ENCODE assay signal across 13 cellular contexts in genomic region chr22:44848296-44848741, GRCh38.
DNase-seq lines count a peak whose midpoint lies in the region; ATAC-seq and TF ChIP-seq lines count a peak whose summit lies in the region.
"Had no signal": no experiment of that assay in that cellular context is flagged by ENCODE, and none has a peak within 500 bp of the region (broad histone marks: within the 10 kb centered on the region; RNA-seq: fewer than 3 reads in every experiment).

No MANE protein-coding gene starts in this region.

- H3K27ac ChIP-seq in osteoblast (ENCODE audit: low read depth, low read length): no peak overlapping the region
- H3K27ac ChIP-seq: GM23248 had no signal

- no peak overlapping the region for H2AFZ ChIP-seq in osteoblast (ENCODE audit: low read length)
- H2AFZ ChIP-seq: GM23248 had no signal

- no peak overlapping the region for H3K4me3 Mint-ChIP-seq in activated naive CD8-positive, alpha-beta T cell treated with anti-CD3 and anti-CD28 coated beads, Interleukin-2, amount 50 U/mL, for 24 hours
- H3K4me3 Mint-ChIP-seq: B cell; CD4-positive, alpha-beta T cell had no signal

- H3K36me3 ChIP-seq in H7 (replicated peaks; ENCODE audit: control insufficient read depth, insufficient read depth, low read length) (peaks cover 2% of the 10 kb centered on the region), osteoblast (ENCODE audit: insufficient read depth, low read length) (no peaks in the 10 kb centered on the region)

- H3K9me3 ChIP-seq in osteoblast (ENCODE audit: low read depth, low read length): no peaks in the 10 kb centered on the region

- H3K27ac Mint-ChIP-seq in activated naive CD8-positive, alpha-beta T cell treated with anti-CD3 and anti-CD28 coated beads, Interleukin-2, amount 50 U/mL, for 24 hours: no peak overlapping the region
- H3K27ac Mint-ChIP-seq: B cell; CD4-positive, alpha-beta T cell had no signal

- no peak for ATAC-seq in activated naive CD8-positive, alpha-beta T cell treated with anti-CD3 and anti-CD28 coated beads, Interleukin-2, amount 50 U/mL, for 24 hours

- DNase-seq in H7: peak; percentile 28
- DNase-seq in MV-4-11 (lab: John Stamatoyannopoulos, UW): peak; percentile 48
- DNase-seq in fibroblast of pulmonary artery (ENCODE audit: low read depth): peak; percentile 8
- peak; percentile 31 for DNase-seq in osteoblast (ENCODE audit: insufficient read length, low spot score, missing footprints)
- DNase-seq in NCI-H2171 (lab: John Stamatoyannopoulos, UW): no peak
- no peak for DNase-seq in stimulated activated CD4-positive, alpha-beta T cell treated with anti-CD3 and anti-CD28 coated beads, Interleukin-4, amount 100 ng/mL, for 1 hour
- no peak for DNase-seq in activated naive CD8-positive, alpha-beta T cell treated with anti-CD3 and anti-CD28 coated beads, Interleukin-2, amount 50 U/mL, for 24 hours
- DNase-seq: C1 segment of cervical spinal cord; Calu3; CD4-positive, alpha-beta T cell; DMS 273 treated with DMSO at 0.1 percent for 48 hours; GM23248 had no signal

- no peaks in the 10 kb centered on the region for H3K36me3 Mint-ChIP-seq in activated naive CD8-positive, alpha-beta T cell treated with anti-CD3 and anti-CD28 coated beads, Interleukin-2, amount 50 U/mL, for 24 hours (ENCODE audit: low read depth)

- H3K9me3 Mint-ChIP-seq in activated naive CD8-positive, alpha-beta T cell treated with anti-CD3 and anti-CD28 coated beads, Interleukin-2, amount 50 U/mL, for 24 hours: peaks cover 5% of the 10 kb centered on the region
- H3K9me3 Mint-ChIP-seq: CD4-positive, alpha-beta T cell had no signal

- H3K27me3 ChIP-seq in H7 (ENCODE audit: control insufficient read depth, insufficient read depth, low read length) (no peaks in the 10 kb centered on the region), osteoblast (ENCODE audit: insufficient read depth, low read length) (no peaks in the 10 kb centered on the region)

- H3K79me2 ChIP-seq in osteoblast (ENCODE audit: insufficient read depth, low read length): no peaks in the 10 kb centered on the region

- H3K4me1 Mint-ChIP-seq in activated naive CD8-positive, alpha-beta T cell treated with anti-CD3 and anti-CD28 coated beads, Interleukin-2, amount 50 U/mL, for 24 hours: no peaks in the 10 kb centered on the region
- H3K4me1 Mint-ChIP-seq: B cell had no signal

- no peaks in the 10 kb centered on the region for H4K20me1 ChIP-seq in osteoblast (ENCODE audit: insufficient read depth, low read length)

- H3K4me3 ChIP-seq in H7 (ENCODE audit: insufficient read depth, low read depth, low read length): no peak overlapping the region
- no peak overlapping the region for H3K4me3 ChIP-seq in fibroblast of pulmonary artery (replicated peaks; ENCODE audit: low read depth, low read length)
- no peak overlapping the region for H3K4me3 ChIP-seq in osteoblast (ENCODE audit: insufficient read depth, low read length)
- H3K4me3 ChIP-seq: GM23248 had no signal

- no peaks in the 10 kb centered on the region for H3K4me1 ChIP-seq in osteoblast (ENCODE audit: insufficient read depth, low read length)

- peaks cover 3% of the 10 kb centered on the region for H3K27me3 Mint-ChIP-seq in activated naive CD8-positive, alpha-beta T cell treated with anti-CD3 and anti-CD28 coated beads, Interleukin-2, amount 50 U/mL, for 24 hours
- H3K27me3 Mint-ChIP-seq: CD4-positive, alpha-beta T cell had no signal

- TF ChIP-seq CTCF in fibroblast of pulmonary artery (IDR thresholded peaks at IDR 0.05; ENCODE audit: low read length, missing control alignments): no peak
- no peak for TF ChIP-seq CTCF in osteoblast (IDR thresholded peaks at IDR 0.05; ENCODE audit: extremely low read depth, low read depth, low read length)

- no peak overlapping the region for H3K4me2 ChIP-seq in osteoblast (ENCODE audit: insufficient read depth, low read length)

Comparison
In these comparisons a context has a peak if more than half of its experiments do, and no peak if none do; other contexts are left out.
1. DNase-seq: peak in H7 (single experiment), MV-4-11 (single experiment), fibroblast of pulmonary artery (single experiment) and osteoblast (single experiment); none in NCI-H2171 (single experiment), stimulated activated CD4-positive, alpha-beta T cell treated with anti-CD3 and anti-CD28 coated beads, Interleukin-4, amount 100 ng/mL, for 1 hour (single experiment) and activated naive CD8-positive, alpha-beta T cell treated with anti-CD3 and anti-CD28 coated beads, Interleukin-2, amount 50 U/mL, for 24 hours (single experiment).